8 cellular contexts compared by ENCODE assay signal in the genomic region with DNA sequence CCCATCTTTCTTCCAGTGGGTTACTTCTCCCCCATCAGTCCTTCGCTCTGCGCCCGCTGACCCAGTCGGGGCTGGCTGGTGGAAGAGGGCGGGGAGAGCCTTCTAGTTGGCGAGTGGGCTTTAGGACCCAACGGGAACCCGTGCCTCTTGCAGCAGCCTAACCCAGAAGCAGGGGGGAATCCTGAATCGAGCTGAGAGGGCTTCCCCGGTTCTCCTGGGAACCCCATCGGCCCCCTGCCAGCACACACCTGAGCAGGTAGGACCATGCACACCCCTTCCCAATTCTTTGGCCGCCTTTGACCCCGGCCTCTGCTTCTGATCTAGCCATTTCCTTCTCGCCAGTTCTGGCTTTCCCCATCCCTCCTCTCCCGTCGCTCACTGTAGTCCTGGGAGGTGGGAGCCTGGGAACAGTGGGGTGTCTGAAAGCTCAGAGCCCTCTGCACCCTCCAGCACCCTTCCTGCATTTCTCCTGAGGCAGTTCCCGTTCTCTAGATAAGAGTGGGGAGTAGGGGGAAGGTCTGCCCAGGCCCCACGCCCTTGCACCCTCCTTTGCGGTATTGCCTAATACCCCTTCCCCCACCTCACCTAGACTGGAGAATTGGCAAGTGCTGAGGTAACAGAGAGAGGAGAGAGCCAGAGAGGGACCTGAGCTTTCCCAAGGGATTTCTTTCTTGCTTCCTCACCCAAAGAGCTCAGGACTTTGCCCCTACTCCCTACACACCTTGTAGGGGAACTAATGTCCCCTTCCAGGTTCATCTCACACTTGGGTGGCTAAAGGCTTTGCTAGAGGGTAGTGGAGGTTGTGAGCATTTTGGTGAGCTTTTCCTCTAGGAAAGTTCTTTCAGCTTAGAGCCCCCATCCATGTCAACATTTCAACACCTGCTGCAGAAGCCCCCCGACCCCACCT. TPM values are rescaled to one million over a fixed set of nuclear protein-coding genes. Genes with fewer than 3 reads are reported as not detected.
A peak's percentile ranks its signal among the peaks of the same experiment; 100 is the strongest.
DNase-seq lines count a peak whose midpoint lies in the region; ATAC-seq and TF ChIP-seq lines count a peak whose summit lies in the region.

A gene (plus strand): TSS at position 150 of the 907 bp plus-strand sequence. CDS start 22,039 bp downstream, outside the sequence.

- BruUV-seq in Caco-2 (replicated peaks; lab: Mats Ljungman, UMichigan) (no TSS peak), IMR-90 (replicated peaks; lab: Mats Ljungman, UMichigan) (no TSS peak)

- peak; percentile 33; the same call in 1 of the 2 replicates for ATAC-seq in IMR-90 (ENCODE audit: low read depth)
- ATAC-seq in HG02642 (IDR thresholded peaks at IDR 0.05; ENCODE audit: poor library complexity, unreplicated experiment): no peak

- H4K8ac ChIP-seq in IMR-90 (ENCODE audit: low read depth in 2 of 2, low read length in 2 of 2): peak within 1 kb of the TSS; percentile 38 to 39; a peak in 2 of 4 replicates

- H3K4me3 ChIP-seq in Caco-2 (ENCODE audit: low read depth, low read length) (peak within 1 kb of the TSS; percentile 42), IMR-90 (ENCODE audit: insufficient read depth, low read depth, low read length) (peak within 1 kb of the TSS; percentile 41), cardiac muscle cell (peak within 1 kb of the TSS; percentile 97), ovary (peak within 1 kb of the TSS; percentile 52)

- TF ChIP-seq RAD21 in IMR-90 (IDR thresholded peaks at IDR 0.05; ENCODE audit: low read length): no peak

- peaks cover under 1% of the 10 kb centered on the region for H3K4me1 Mint-ChIP-seq in Caco-2 (ENCODE audit: low read depth, unreplicated experiment)
- H3K4me1 Mint-ChIP-seq in activated T-helper 1 cell treated with anti-CD3 and anti-CD28 coated beads, Interleukin-12 subunit alpha, Interleukin-12 subunit beta, Interleukin-2, Interleukin-4 antibody, amounts not matched to agents 30 ng/mL and 10 ng/mL and 1 ng/mL, durations not matched to agents 14 hours and 24 hours and 36 hours (ENCODE audit: low read depth): peaks cover 12% of the 10 kb centered on the region

- H3K4me2 ChIP-seq in IMR-90 (ENCODE audit: low read depth, low read length): peak within 1 kb of the TSS; percentile 74

- H2BK15ac ChIP-seq in IMR-90 (ENCODE audit: low read depth, low read length): peak within 1 kb of the TSS; percentile 47; the same call in 2 of the 3 replicates

- peaks cover 0 to 10% of the 10 kb centered on the region in 2 experiments; a peak in 2 of 4 replicates for H3K79me1 ChIP-seq in IMR-90 (ENCODE audit: low read depth in 1 of 2, low read length in 2 of 2)

- H3K27ac ChIP-seq in IMR-90 (ENCODE audit: insufficient read depth, low read length): no peak within 1 kb of the TSS; the same call in 1 of the 2 replicates
- peak within 1 kb of the TSS; percentile 61 for H3K27ac ChIP-seq in cardiac muscle cell
- peak within 1 kb of the TSS in 1 of 2 donors; percentile 58 for H3K27ac ChIP-seq in ovary

- peaks cover 4% of the 10 kb centered on the region; the same call in 1 of the 2 replicates for H4K20me1 ChIP-seq in IMR-90 (ENCODE audit: insufficient read depth, low read length)

- peak within 1 kb of the TSS; percentile 56; the same call in 1 of the 2 replicates for H3K9ac ChIP-seq in IMR-90 (ENCODE audit: low read depth, low read length)

- H3K36me3 ChIP-seq in Caco-2 (ENCODE audit: control insufficient read depth, insufficient read depth, low read length) (peaks cover under 1% of the 10 kb centered on the region; the same call in 1 of the 2 replicates), IMR-90 (ENCODE audit: control insufficient read depth, insufficient read depth, low read length) (no peaks in the 10 kb centered on the region), cardiac muscle cell (no peaks in the 10 kb centered on the region), ovary (no peaks in the 10 kb centered on the region)

- H3K14ac ChIP-seq in IMR-90 (replicated peaks; ENCODE audit: low read depth, low read length): peak within 1 kb of the TSS; percentile 74

- peak; percentile 38 to 47 for DNase-seq in Caco-2
- no peak for DNase-seq in IMR-90
- no peak for DNase-seq in activated T-helper 1 cell treated with anti-CD3 and anti-CD28 coated beads, Interleukin-12 subunit alpha, Interleukin-12 subunit beta, Interleukin-2, Interleukin-4 antibody, amounts not matched to agents 30 ng/mL and 10 ng/mL and 1 ng/mL, durations not matched to agents 14 hours and 24 hours and 36 hours (ENCODE audit: low spot score)
- DNase-seq in cardiac muscle cell (ENCODE audit: low read depth in 1 of 2, low spot score in 1 of 2): peak; percentile 57 to 68
- peak; percentile 44 to 68 (median 61) for DNase-seq in ovary
- no peak for DNase-seq in LoVo (ENCODE audit: low spot score)
- no peak for DNase-seq in NCI-H524 treated with DMSO at 0.1 percent for 48 hours (lab: John Stamatoyannopoulos, UW)

- TF ChIP-seq CTCF in Caco-2 (IDR thresholded peaks at IDR 0.05; ENCODE audit: insufficient read depth in 1 of 2, low read depth in 1 of 2, low read length in 1 of 2, severe bottlenecking in 1 of 2, unreplicated experiment in 1 of 2) (no peak), IMR-90 (conservative IDR thresholded peaks at IDR 0.05; ENCODE audit: low read depth, low read length) (no peak), cardiac muscle cell (IDR thresholded peaks at IDR 0.05; ENCODE audit: low read depth, low read length) (no peak), ovary (IDR thresholded peaks at IDR 0.05) (no peak)

- peak within 1 kb of the TSS; percentile 68 for H3K4ac ChIP-seq in IMR-90 (ENCODE audit: low read depth, low read length)

- dilution Hi-C loops in IMR-90 (cut with HindIII; ENCODE audit: low sequenced_read_pairs, unreplicated experiment): no loop called here

- no peak for TF ChIP-seq EP300 in ovary (IDR thresholded peaks at IDR 0.05)

- no peak within 1 kb of the TSS; the same call in 1 of the 2 replicates for H4K5ac ChIP-seq in IMR-90 (ENCODE audit: low read depth, low read length)

- peak within 1 kb of the TSS; percentile 57; the same call in 1 of the 2 replicates for H2BK120ac ChIP-seq in IMR-90 (ENCODE audit: low read depth, low read length)

- H3K9me3 ChIP-seq in Caco-2: no peaks in the 10 kb centered on the region
- H3K9me3 ChIP-seq in IMR-90 (ENCODE audit: control insufficient read depth, insufficient read depth, low read length): no peaks in the 10 kb centered on the region
- no peaks in the 10 kb centered on the region for H3K9me3 ChIP-seq in cardiac muscle cell (ENCODE audit: low read depth)
- H3K9me3 ChIP-seq in ovary: no peaks in the 10 kb centered on the region

- in situ Hi-C loops in IMR-90 (cut with MboI; ENCODE audit: low sequenced_read_pairs): no loop called here

- no peak within 1 kb of the TSS for H3K4me3 Mint-ChIP-seq in Caco-2 (ENCODE audit: unreplicated experiment)
- no peak within 1 kb of the TSS for H3K4me3 Mint-ChIP-seq in activated T-helper 1 cell treated with anti-CD3 and anti-CD28 coated beads, Interleukin-12 subunit alpha, Interleukin-12 subunit beta, Interleukin-2, Interleukin-4 antibody, amounts not matched to agents 30 ng/mL and 10 ng/mL and 1 ng/mL, durations not matched to agents 14 hours and 24 hours and 36 hours

- H3K18ac ChIP-seq in IMR-90 (ENCODE audit: low read depth, low read length): peak within 1 kb of the TSS; percentile 5

- WGBS in IMR-90 (ENCODE audit: extremely low coverage in 2 of 2, insufficient read length in 1 of 2), 2 experiments: 0% methylated on average over 4 of the region's 20 CpGs; no CpG with 5 or more reads in 1 of the 2 experiments
- 6 to 15% (median 7%) methylated on average over 20 of the region's 20 CpGs for WGBS in ovary, 3 donors

- peaks cover 23% of the 10 kb centered on the region for H3K9me1 ChIP-seq in IMR-90 (ENCODE audit: insufficient read depth, low read length)

- H3K27ac Mint-ChIP-seq in Caco-2 (ENCODE audit: unreplicated experiment): peak within 1 kb of the TSS; percentile 36
- no peak within 1 kb of the TSS for H3K27ac Mint-ChIP-seq in activated T-helper 1 cell treated with anti-CD3 and anti-CD28 coated beads, Interleukin-12 subunit alpha, Interleukin-12 subunit beta, Interleukin-2, Interleukin-4 antibody, amounts not matched to agents 30 ng/mL and 10 ng/mL and 1 ng/mL, durations not matched to agents 14 hours and 24 hours and 36 hours

- POLR2A ChIA-PET in Caco-2 (lab: Charles Lee): interaction anchor here (0.5 kb wide), 1 partner anchor 169 kb away, joined by 5 read pairs; no protein-coding TSS in a partner anchor
- POLR2A ChIA-PET in IMR-90 (lab: Charles Lee; ENCODE audit: unreplicated experiment): interaction anchor here (0.5 kb wide), 1 partner anchor 52 kb away, joined by 5 read pairs; no protein-coding TSS in a partner anchor

- no peaks in the 10 kb centered on the region for H3K9me3 Mint-ChIP-seq in Caco-2 (ENCODE audit: unreplicated experiment)
- no peaks in the 10 kb centered on the region for H3K9me3 Mint-ChIP-seq in activated T-helper 1 cell treated with anti-CD3 and anti-CD28 coated beads, Interleukin-12 subunit alpha, Interleukin-12 subunit beta, Interleukin-2, Interleukin-4 antibody, amounts not matched to agents 30 ng/mL and 10 ng/mL and 1 ng/mL, durations not matched to agents 14 hours and 24 hours and 36 hours

- peak within 1 kb of the TSS; percentile 43 for H3K23ac ChIP-seq in IMR-90 (ENCODE audit: low read depth, low read length)

- no peak within 1 kb of the TSS for H2BK5ac ChIP-seq in IMR-90 (ENCODE audit: low read depth, low read length, poor library complexity, severe bottlenecking)

- peaks cover 35% of the 10 kb centered on the region for H3K4me1 ChIP-seq in Caco-2
- peaks cover 58% of the 10 kb centered on the region for H3K4me1 ChIP-seq in IMR-90 (ENCODE audit: control insufficient read depth, insufficient read depth, low read length)
- peaks cover 73% of the 10 kb centered on the region for H3K4me1 ChIP-seq in cardiac muscle cell (ENCODE audit: low read depth)
- peaks cover 33% of the 10 kb centered on the region for H3K4me1 ChIP-seq in ovary (ENCODE audit: insufficient read depth)

- H4K91ac ChIP-seq in IMR-90 (ENCODE audit: insufficient read depth, low read depth, low read length): peak within 1 kb of the TSS; percentile 39; the same call in 1 of the 2 replicates

- no peaks in the 10 kb centered on the region for H3K27me3 ChIP-seq in Caco-2 (replicated peaks; ENCODE audit: control insufficient read depth, insufficient read depth, low read length)
- no peaks in the 10 kb centered on the region for H3K27me3 ChIP-seq in IMR-90 (ENCODE audit: control insufficient read depth, insufficient read depth, low read length)
- no peaks in the 10 kb centered on the region for H3K27me3 ChIP-seq in cardiac muscle cell
- no peaks in the 10 kb centered on the region for H3K27me3 ChIP-seq in ovary

- peak within 1 kb of the TSS; percentile 56; the same call in 1 of the 2 replicates for H2AK5ac ChIP-seq in IMR-90 (ENCODE audit: low read depth, low read length)

- H3K27me3 Mint-ChIP-seq in Caco-2 (ENCODE audit: insufficient read depth, unreplicated experiment): no peaks in the 10 kb centered on the region
- no peaks in the 10 kb centered on the region for H3K27me3 Mint-ChIP-seq in activated T-helper 1 cell treated with anti-CD3 and anti-CD28 coated beads, Interleukin-12 subunit alpha, Interleukin-12 subunit beta, Interleukin-2, Interleukin-4 antibody, amounts not matched to agents 30 ng/mL and 10 ng/mL and 1 ng/mL, durations not matched to agents 14 hours and 24 hours and 36 hours (ENCODE audit: insufficient read depth)

- intact Hi-C loops in Caco-2 (cut with micrococcal nuclease; ENCODE audit: unreplicated experiment): no loop called here
- intact Hi-C loops in IMR-90 (cut with micrococcal nuclease): no loop called here
- intact Hi-C loops in activated T-helper 1 cell treated with anti-CD3 and anti-CD28 coated beads, Interleukin-12 subunit alpha, Interleukin-12 subunit beta, Interleukin-2, Interleukin-4 antibody, amounts not matched to agents 30 ng/mL and 10 ng/mL and 1 ng/mL, durations not matched to agents 14 hours and 24 hours and 36 hours (cut with micrococcal nuclease): no loop called here
- intact Hi-C loops in ovary (cut with DNase I): loop anchor here in 2 of 4 donors (2.0 to 10.0 kb wide), 3 partner anchors 44 to 246 kb away; no protein-coding TSS in a partner anchor

- no peak within 1 kb of the TSS for H3K56ac ChIP-seq in IMR-90 (ENCODE audit: extremely low read depth, insufficient read depth, low read length)

- TF ChIP-seq POLR2A in IMR-90 (IDR thresholded peaks at IDR 0.05; ENCODE audit: low read depth, low read length): no peak
- TF ChIP-seq POLR2A in ovary (IDR thresholded peaks at IDR 0.05): no peak

- peak within 1 kb of the TSS; percentile 45 for H2BK20ac ChIP-seq in IMR-90 (ENCODE audit: low read depth, low read length)

- H2AK9ac ChIP-seq in IMR-90 (replicated peaks; ENCODE audit: low read depth, low read length, poor library complexity): peak within 1 kb of the TSS; percentile 47

- H2AFZ ChIP-seq in IMR-90 (replicated peaks; ENCODE audit: low read length, poor library complexity): peak within 1 kb of the TSS; percentile 88

- peaks cover 22% of the 10 kb centered on the region for H3K36me3 Mint-ChIP-seq in Caco-2 (ENCODE audit: insufficient read depth, unreplicated experiment)
- H3K36me3 Mint-ChIP-seq in activated T-helper 1 cell treated with anti-CD3 and anti-CD28 coated beads, Interleukin-12 subunit alpha, Interleukin-12 subunit beta, Interleukin-2, Interleukin-4 antibody, amounts not matched to agents 30 ng/mL and 10 ng/mL and 1 ng/mL, durations not matched to agents 14 hours and 24 hours and 36 hours (ENCODE audit: low read depth): peaks cover under 1% of the 10 kb centered on the region

- CTCF ChIA-PET in Caco-2 (lab: Charles Lee) (interaction anchor here (0.6 to 1.1 kb wide), 2 partner anchors 10 to 111 kb away, joined by 3 to 4 read pairs; no protein-coding TSS in a partner anchor), IMR-90 (lab: Yijun Ruan, JAX) (interaction anchor here (1.0 kb wide), 1 partner anchor 8 kb away, joined by 3 read pairs; no protein-coding TSS in a partner anchor)

RNA-seq across cellular contexts. Expression of the gene that starts here (rescaled TPM):
- total RNA-seq in Caco-2 (2022): 26.6 and 27.6 TPM in 2 replicates
- total RNA-seq in IMR-90 (2012; rRNA removed): 7.2 and 9.0 TPM in 2 replicates
- polyA plus RNA-seq in IMR-90 (2012; rRNA removed): 12.7 and 13.6 TPM in 2 replicates
- polyA plus RNA-seq in IMR-90 (2012; cell fraction: cytosol; rRNA removed): 11.3 and 18.9 TPM in 2 replicates
- polyA plus RNA-seq in IMR-90 (2012; cell fraction: nucleus; rRNA removed; ENCODE audit: low replicate concordance): 11.5 and 14.7 TPM in 2 replicates
- total RNA-seq in activated T-helper 1 cell treated with anti-CD3 and anti-CD28 coated beads, Interleukin-12 subunit alpha, Interleukin-12 subunit beta, Interleukin-2, Interleukin-4 antibody, amounts not matched to agents 30 ng/mL and 10 ng/mL and 1 ng/mL, durations not matched to agents 14 hours and 24 hours and 36 hours: 19.3 and 19.9 TPM in 2 replicates
- 58.9 and 61.3 TPM in 2 replicates for total RNA-seq in cardiac muscle cell
- polyA plus RNA-seq in cardiac muscle cell: 33.2 and 43.4 TPM in 2 replicates
- 100 to 1,000 TPM in 1 of 7 donors, 10 to 100 TPM in 6; 19.8 to 100 (median 62.2) TPM for total RNA-seq in ovary
- 10 to 100 TPM; 21.8 to 39.9 TPM for polyA plus RNA-seq in ovary

Comparison
In these comparisons a context has a peak if more than half of its experiments do, and no peak if none do; other contexts are left out.
1. DNase-seq: peak in Caco-2 (2 of 2), cardiac muscle cell (2 of 2) and ovary (5 of 5); none in IMR-90 (single experiment), activated T-helper 1 cell treated with anti-CD3 and anti-CD28 coated beads, Interleukin-12 subunit alpha, Interleukin-12 subunit beta, Interleukin-2, Interleukin-4 antibody, amounts not matched to agents 30 ng/mL and 10 ng/mL and 1 ng/mL, durations not matched to agents 14 hours and 24 hours and 36 hours (single experiment), LoVo (single experiment) and NCI-H524 treated with DMSO at 0.1 percent for 48 hours (single experiment).
2. H3K4me3 ChIP-seq: peak in every context shown above with its lines; median percentile 97 in cardiac muscle cell; 52 in ovary; 42 in Caco-2; 41 in IMR-90.